28 cellular contexts compared by ENCODE assay signal in genomic region chr7:135190703-135191102, GRCh38. TPM values are rescaled to one million over a fixed set of nuclear protein-coding genes. Genes with fewer than 3 reads are reported as not detected.
A peak's percentile ranks its signal among the peaks of the same experiment; 100 is the strongest.
DNase-seq lines count a peak whose midpoint lies in the region; ATAC-seq, FAIRE-seq and TF ChIP-seq lines count a peak whose summit lies in the region.
"Had no signal": no experiment of that assay in that cellular context is flagged by ENCODE, and none has a peak within 500 bp of the region (broad histone marks: within the 10 kb centered on the region; RNA-seq: fewer than 3 reads in every experiment).

No MANE protein-coding gene starts in this region.

- no peaks in the 10 kb centered on the region for H3K27me3 Mint-ChIP-seq in activated naive CD4-positive, alpha-beta T cell treated with anti-CD3 and anti-CD28 coated beads, Interleukin-2, amount 50 U/mL, for 24 hours

- H3K36me3 ChIP-seq in body of pancreas (replicated peaks in 1 of 2; ENCODE audit: insufficient read depth in 1 of 2, low read depth in 2 of 2), result peaks cover 17 to 21% of the 10 kb centered on the region in 2 donors
- H3K36me3 ChIP-seq in keratinocyte (ENCODE audit: control insufficient read depth in 2 of 2, extremely low read depth in 1 of 2, insufficient read depth in 2 of 2, low read length in 2 of 2), result peaks cover 22 to 35% of the 10 kb centered on the region in 2 experiments

- H3K9me3 ChIP-seq in body of pancreas, result no peaks in the 10 kb centered on the region
- H3K9me3 ChIP-seq in keratinocyte (ENCODE audit: control insufficient read depth, low read depth, low read length), result no peaks in the 10 kb centered on the region
- H3K9me3 ChIP-seq: A549; BLaER1 treated with 17β-estradiol and CSF1 and Interleukin-3, amounts not matched to agents 10 nM and 100 nM; Peyer's patch had no signal

- no peaks in the 10 kb centered on the region for H3K27me3 ChIP-seq in body of pancreas
- H3K27me3 ChIP-seq in keratinocyte (ENCODE audit: control insufficient read depth, extremely low read depth, insufficient read depth, low read length), result no peaks in the 10 kb centered on the region
- H3K27me3 ChIP-seq: BLaER1 treated with 17β-estradiol and CSF1 and Interleukin-3, amounts not matched to agents 10 nM and 100 nM; Peyer's patch had no signal

- peak overlapping the region; percentile 10 for H2AFZ ChIP-seq in keratinocyte (ENCODE audit: control insufficient read depth, low read length)

- H3K9me3 Mint-ChIP-seq in activated naive CD4-positive, alpha-beta T cell treated with anti-CD3 and anti-CD28 coated beads, Interleukin-2, amount 50 U/mL, for 24 hours, result no peaks in the 10 kb centered on the region
- H3K9me3 Mint-ChIP-seq: CD8-positive, alpha-beta memory T cell; HFFc6 had no signal

- TF ChIP-seq CTCF in body of pancreas (IDR thresholded peaks at IDR 0.05) (no peak), keratinocyte (optimal IDR thresholded peaks at IDR 0.05 in 1 of 3, IDR thresholded peaks at IDR 0.05 in 1 of 3, conservative IDR thresholded peaks at IDR 0.05 in 1 of 3; ENCODE audit: extremely low read depth in 1 of 3, insufficient read depth in 2 of 3, low read length in 3 of 3) (no peak)

- H3K4me2 ChIP-seq in keratinocyte (ENCODE audit: control insufficient read depth, extremely low read depth, insufficient read depth, low read depth, low read length), result peak overlapping the region; percentile 59
- H3K4me2 ChIP-seq: A549 had no signal

- H3K9ac ChIP-seq in keratinocyte (ENCODE audit: control insufficient read depth, extremely low read depth, insufficient read depth, low read length), result no peak overlapping the region
- H3K9ac ChIP-seq: BLaER1 treated with 17β-estradiol and CSF1 and Interleukin-3, amounts not matched to agents 10 nM and 100 nM had no signal

- no peak for TF ChIP-seq POLR2A in body of pancreas (IDR thresholded peaks at IDR 0.05)

- H3K4me3 ChIP-seq in body of pancreas, result no peak overlapping the region
- H3K4me3 ChIP-seq in keratinocyte (ENCODE audit: control insufficient read depth in 2 of 3, extremely low read depth in 1 of 3, insufficient read depth in 2 of 3, low read depth in 1 of 3, low read length in 3 of 3), result peak overlapping the region in 2 of 3 experiments; percentile 20 to 48
- H3K4me3 ChIP-seq: A549; BLaER1 treated with 17β-estradiol and CSF1 and Interleukin-3, amounts not matched to agents 10 nM and 100 nM; Peyer's patch had no signal

- peaks cover 2% of the 10 kb centered on the region for H3K9me1 ChIP-seq in keratinocyte (ENCODE audit: control insufficient read depth, extremely low read depth, insufficient read depth, low read length)

- peak overlapping the region; percentile 71 for H3K27ac Mint-ChIP-seq in activated naive CD4-positive, alpha-beta T cell treated with anti-CD3 and anti-CD28 coated beads, Interleukin-2, amount 50 U/mL, for 24 hours
- H3K27ac Mint-ChIP-seq: HFFc6 had no signal

- peaks cover 3% of the 10 kb centered on the region for H3K79me2 ChIP-seq in keratinocyte (ENCODE audit: control insufficient read depth, insufficient read depth, low read length)

- dilution Hi-C loops in keratinocyte (cut with MboI; ENCODE audit: extremely low pct_ligation_motif_present, low sequenced_read_pairs), result no loop called here

- H3K27ac ChIP-seq in body of pancreas, result peak overlapping the region in 3 of 4 donors; percentile 73 to 80 (median 75)
- H3K27ac ChIP-seq in keratinocyte (ENCODE audit: control insufficient read depth, insufficient read depth, low read length), result peak overlapping the region; percentile 62
- H3K27ac ChIP-seq: A549; BLaER1 treated with 17β-estradiol and CSF1 and Interleukin-3, amounts not matched to agents 10 nM and 100 nM; HL-60; Peyer's patch had no signal

- intact Hi-C loops in body of pancreas (cut with DNase I), result no loop called here

- ATAC-seq in body of pancreas, result no peak
- no peak for ATAC-seq in HG03095 (IDR thresholded peaks at IDR 0.05; ENCODE audit: unreplicated experiment)
- ATAC-seq in HG03045 (IDR thresholded peaks at IDR 0.05; ENCODE audit: unreplicated experiment), result no peak
- ATAC-seq: A549, Right ventricle myocardium inferior had no signal

- H3K4me1 Mint-ChIP-seq in activated naive CD4-positive, alpha-beta T cell treated with anti-CD3 and anti-CD28 coated beads, Interleukin-2, amount 50 U/mL, for 24 hours, result no peaks in the 10 kb centered on the region
- H3K4me1 Mint-ChIP-seq: CD8-positive, alpha-beta memory T cell had no signal

- peaks cover 38% of the 10 kb centered on the region for H3K36me3 Mint-ChIP-seq in activated naive CD4-positive, alpha-beta T cell treated with anti-CD3 and anti-CD28 coated beads, Interleukin-2, amount 50 U/mL, for 24 hours

- H4K20me1 ChIP-seq in keratinocyte (ENCODE audit: control insufficient read depth, extremely low read depth, insufficient read depth, low read length), result no peaks in the 10 kb centered on the region

- peak; percentile 80 for FAIRE-seq in keratinocyte (lab: Jason Lieb, UNC)
- FAIRE-seq: A549, D721Med had no signal

- H3K4me1 ChIP-seq in body of pancreas (peaks cover 47% of the 10 kb centered on the region), keratinocyte (ENCODE audit: control insufficient read depth, extremely low read depth, insufficient read depth, low read length) (peaks cover 55% of the 10 kb centered on the region)
- H3K4me1 ChIP-seq: A549, Peyer's patch had no signal

- H3K4me3 Mint-ChIP-seq in activated naive CD4-positive, alpha-beta T cell treated with anti-CD3 and anti-CD28 coated beads, Interleukin-2, amount 50 U/mL, for 24 hours, result peak overlapping the region; percentile 15
- H3K4me3 Mint-ChIP-seq: CD8-positive, alpha-beta memory T cell; HFFc6 had no signal

- no peak for DNase-seq in activated naive CD4-positive, alpha-beta T cell treated with anti-CD3 and anti-CD28 coated beads, Interleukin-2, amount 50 U/mL, for 16 hours
- DNase-seq in MV-4-11 (lab: John Stamatoyannopoulos, UW), result peak; percentile 38
- no peak for DNase-seq in body of pancreas
- DNase-seq in keratinocyte (ENCODE audit: low read depth, low spot score), result no peak
- no peak for DNase-seq in iPS-NIHi11 (ENCODE audit: low spot score)
- DNase-seq: CD8-positive, alpha-beta memory T cell; DMS79; H7; HFFc6; IMR-90; Karpas-422; NCI-H1105; NCI-H2081; NCI-H510A; NCI-H748 treated with DMSO at 0.1 percent for 48 hours; NK-92 treated with Interleukin-12 subunit alpha and Interleukin-12 subunit beta, amount 100 ng/mL, for 24 hours; Peyer's patch had no signal

RNA-seq across cellular contexts. Expression of gene CYREN, which starts 20.2 kb away (rescaled TPM):
- 10 to 100 TPM; 32.9 to 40.5 TPM for total RNA-seq in body of pancreas
- 33.7 to 48.2 TPM (median 41.7 TPM) in 3 replicates for polyA plus RNA-seq in keratinocyte
- polyA plus RNA-seq in keratinocyte (2011; ENCODE audit: low read depth), result 11.2 TPM
- 29.7 and 33.8 TPM in 2 replicates for polyA plus RNA-seq in keratinocyte (2011; cell fraction: cytosol; rRNA removed)
- polyA plus RNA-seq in keratinocyte (2011; cell fraction: nucleus; rRNA removed), result 32.2 and 35.9 TPM in 2 replicates
- 12.1 and 43.9 TPM in 2 replicates for polyA plus RNA-seq in keratinocyte (2012; ENCODE audit: low replicate concordance)
- polyA minus RNA-seq in keratinocyte, result 27.2 to 40.4 TPM (median 35.3 TPM) in 3 replicates
- 23.6 TPM for polyA minus RNA-seq in keratinocyte (2011; cell fraction: cytosol; rRNA and poly(A)+ RNA removed)
- polyA minus RNA-seq in keratinocyte (2011; cell fraction: nucleus; rRNA and poly(A)+ RNA removed), result 15.2 and 29.2 TPM in 2 replicates

RNA-seq across cellular contexts. Expression of gene WDR91, which starts 20.6 kb away (rescaled TPM):
- 10 to 100 TPM; 28.0 to 32.4 TPM for total RNA-seq in body of pancreas
- 19.1 to 34.6 TPM (median 22.5 TPM) in 3 replicates for polyA plus RNA-seq in keratinocyte
- 5.4 TPM for polyA plus RNA-seq in keratinocyte (2011; ENCODE audit: low read depth)
- 7.9 and 9.4 TPM in 2 replicates for polyA plus RNA-seq in keratinocyte (2011; cell fraction: cytosol; rRNA removed)
- 50.6 and 63.8 TPM in 2 replicates for polyA plus RNA-seq in keratinocyte (2011; cell fraction: nucleus; rRNA removed)
- 7.9 and 14.5 TPM in 2 replicates for polyA plus RNA-seq in keratinocyte (2012; ENCODE audit: low replicate concordance)
- 36.6 to 50.8 TPM (median 38.5 TPM) in 3 replicates for polyA minus RNA-seq in keratinocyte
- 17.1 TPM for polyA minus RNA-seq in keratinocyte (2011; cell fraction: cytosol; rRNA and poly(A)+ RNA removed)
- polyA minus RNA-seq in keratinocyte (2011; cell fraction: nucleus; rRNA and poly(A)+ RNA removed), result 26.6 and 35.0 TPM in 2 replicates

RNA-seq across cellular contexts. Expression of gene TMEM140, which starts 42.8 kb away (rescaled TPM):
- 1 to 10 TPM; 4.0 to 9.6 TPM for total RNA-seq in body of pancreas
- 0.17 to 0.48 TPM (median 0.45 TPM) in 3 replicates for polyA plus RNA-seq in keratinocyte
- 0.12 TPM for polyA plus RNA-seq in keratinocyte (2011; ENCODE audit: low read depth)
- 0.22 and 0.27 TPM in 2 replicates for polyA plus RNA-seq in keratinocyte (2011; cell fraction: cytosol; rRNA removed)
- polyA plus RNA-seq in keratinocyte (2011; cell fraction: nucleus; rRNA removed), result 0.99 and 1.0 TPM in 2 replicates
- polyA plus RNA-seq in keratinocyte (2012; ENCODE audit: low replicate concordance), result 4.1 and 9.3 TPM in 2 replicates
- 0.20 to 0.54 TPM in 2 of 3 replicates, not detected in the other for polyA minus RNA-seq in keratinocyte
- not detected for polyA minus RNA-seq in keratinocyte (2011; cell fraction: cytosol; rRNA and poly(A)+ RNA removed)
- polyA minus RNA-seq in keratinocyte (2011; cell fraction: nucleus; rRNA and poly(A)+ RNA removed), result 0.63 and 1.2 TPM in 2 replicates
- total RNA-seq: H7, MCF 10A had no signal

RNA-seq across cellular contexts. Expression of gene STRA8, which starts 42.9 kb away (rescaled TPM):
- not detected for total RNA-seq in body of pancreas
- polyA plus RNA-seq in keratinocyte, result not detected in 3 replicates
- polyA plus RNA-seq in keratinocyte (2011; ENCODE audit: low read depth), result not detected
- polyA plus RNA-seq in keratinocyte (2011; cell fraction: cytosol; rRNA removed), result not detected in 2 replicates
- not detected in 2 replicates for polyA plus RNA-seq in keratinocyte (2011; cell fraction: nucleus; rRNA removed)
- not detected in 2 replicates for polyA plus RNA-seq in keratinocyte (2012; ENCODE audit: low replicate concordance)
- not detected in 3 replicates for polyA minus RNA-seq in keratinocyte
- not detected for polyA minus RNA-seq in keratinocyte (2011; cell fraction: cytosol; rRNA and poly(A)+ RNA removed)
- not detected in 2 replicates for polyA minus RNA-seq in keratinocyte (2011; cell fraction: nucleus; rRNA and poly(A)+ RNA removed)
- total RNA-seq: CD8-positive, alpha-beta memory T cell; H7; HFFc6; HT1080; IMR-90; MCF 10A; Peyer's patch; Right ventricle myocardium inferior; SK-MEL-5 had no signal
- polyA plus RNA-seq: A549; CD8-positive, alpha-beta memory T cell; IMR-90 had no signal

Comparison
In these comparisons a context has a peak if more than half of its experiments do, and no peak if none do; other contexts are left out.
1. H3K4me3 ChIP-seq: peak in keratinocyte (2 of 3); none in body of pancreas (0 of 2).